Comparison of ENCODE assay signal across 15 cellular contexts in the genomic region with DNA sequence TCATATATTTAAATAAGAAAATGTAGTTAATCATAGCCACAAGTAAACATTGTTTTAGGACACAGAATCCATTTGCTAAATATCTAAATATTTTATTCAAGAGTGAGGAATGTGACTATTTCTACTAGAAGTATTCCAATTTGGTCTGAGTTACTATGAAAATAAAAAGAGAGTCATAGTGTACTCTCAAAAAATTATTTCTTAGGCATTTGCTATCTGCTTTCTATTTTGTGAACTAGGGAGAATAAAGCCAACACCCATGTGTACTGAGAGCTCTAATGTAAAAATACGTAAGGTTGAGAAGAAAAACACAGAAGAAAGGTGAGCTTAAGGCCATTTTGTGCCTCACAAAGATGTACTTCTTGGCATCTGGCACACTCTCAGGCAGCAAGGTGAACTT. TPM values are rescaled to one million over a fixed set of nuclear protein-coding genes. Genes with fewer than 3 reads are reported as not detected.
A peak's percentile ranks its signal among the peaks of the same experiment; 100 is the strongest.
DNase-seq lines count a peak whose midpoint lies in the region; ATAC-seq and TF ChIP-seq lines count a peak whose summit lies in the region.
"Had no signal": no experiment of that assay in that cellular context is flagged by ENCODE, and none has a peak within 500 bp of the region (broad histone marks: within the 10 kb centered on the region; RNA-seq: fewer than 3 reads in every experiment).

No MANE protein-coding gene starts in this region.

- intact Hi-C loops in cardiac septum (cut with DNase I), result no loop called here

- no peaks in the 10 kb centered on the region for H3K27me3 ChIP-seq in right atrium auricular region
- H3K27me3 ChIP-seq in skeletal muscle satellite cell (ENCODE audit: control insufficient read depth, insufficient read depth, low read length), result no peaks in the 10 kb centered on the region
- H3K27me3 ChIP-seq in Karpas-422 (ENCODE audit: low read length), result no peaks in the 10 kb centered on the region
- H3K27me3 ChIP-seq: BE2C had no signal

- H3K9me2 ChIP-seq in Karpas-422 (replicated peaks; ENCODE audit: insufficient read depth, low read length), result no peaks in the 10 kb centered on the region

- H4K20me1 ChIP-seq in Karpas-422 (ENCODE audit: insufficient read depth, low read depth, low read length), result no peaks in the 10 kb centered on the region

- H3K4me1 ChIP-seq in right atrium auricular region (peaks cover 0 to 9% of the 10 kb centered on the region in 2 donors), skeletal muscle satellite cell (ENCODE audit: control insufficient read depth, insufficient read depth, low read length) (peaks cover 35% of the 10 kb centered on the region), Karpas-422 (ENCODE audit: low read length) (no peaks in the 10 kb centered on the region)
- H3K4me1 ChIP-seq: BE2C had no signal

- H3K27ac Mint-ChIP-seq in chondrocyte (ENCODE audit: unreplicated experiment), result peak overlapping the region; percentile 76
- H3K27ac Mint-ChIP-seq: CD4-positive, alpha-beta memory T cell had no signal

- no peak for TF ChIP-seq CTCF in right atrium auricular region (IDR thresholded peaks at IDR 0.05)
- TF ChIP-seq CTCF in chondrocyte (IDR thresholded peaks at IDR 0.05), result no peak

- H3K4me2 ChIP-seq in skeletal muscle satellite cell (ENCODE audit: low read length) (peak overlapping the region; percentile 46), Karpas-422 (ENCODE audit: low read depth, low read length, poor library complexity, severe bottlenecking) (no peak overlapping the region)

- H3K9me3 ChIP-seq in right atrium auricular region (no peaks in the 10 kb centered on the region), skeletal muscle satellite cell (replicated peaks; ENCODE audit: low read length) (no peaks in the 10 kb centered on the region), Karpas-422 (ENCODE audit: low read length) (peaks cover 13% of the 10 kb centered on the region)
- H3K9me3 ChIP-seq: BE2C had no signal

- H3K4me1 Mint-ChIP-seq in chondrocyte (ENCODE audit: low read depth), result peaks cover 6% of the 10 kb centered on the region

- ATAC-seq in GM19328 (IDR thresholded peaks at IDR 0.05; ENCODE audit: unreplicated experiment), result no peak
- ATAC-seq: HCT116, HepG2 had no signal

- H3K27ac ChIP-seq in right atrium auricular region (peak overlapping the region; percentile 24 to 52), Karpas-422 (ENCODE audit: low read length) (no peak overlapping the region)
- H3K27ac ChIP-seq: C4-2B, GM23248 had no signal

- peak overlapping the region; percentile 49 for H3K9ac ChIP-seq in skeletal muscle satellite cell (ENCODE audit: low read depth, low read length)
- no peak overlapping the region for H3K9ac ChIP-seq in Karpas-422 (ENCODE audit: low read length)
- H3K9ac ChIP-seq: GM23248 had no signal

- H3K27me3 Mint-ChIP-seq in chondrocyte (ENCODE audit: low read depth), result no peaks in the 10 kb centered on the region
- H3K27me3 Mint-ChIP-seq: CD4-positive, alpha-beta memory T cell had no signal

- H3K36me3 ChIP-seq in right atrium auricular region, result no peaks in the 10 kb centered on the region
- H3K36me3 ChIP-seq in skeletal muscle satellite cell (ENCODE audit: insufficient read depth, low read length), result no peaks in the 10 kb centered on the region
- H3K36me3 ChIP-seq in Karpas-422 (ENCODE audit: insufficient read depth, low read length), result no peaks in the 10 kb centered on the region
- H3K36me3 ChIP-seq: BE2C had no signal

- H3K36me3 Mint-ChIP-seq in chondrocyte (ENCODE audit: low read depth), result no peaks in the 10 kb centered on the region
- H3K36me3 Mint-ChIP-seq: CD4-positive, alpha-beta memory T cell had no signal

- H2AFZ ChIP-seq in Karpas-422 (ENCODE audit: low read length), result no peak overlapping the region
- H2AFZ ChIP-seq: GM23248 had no signal

- no peak for DNase-seq in right atrium auricular region (ENCODE audit: low spot score)
- no peak for DNase-seq in cardiac septum (ENCODE audit: low spot score)
- DNase-seq in chondrocyte (ENCODE audit: low spot score), result no peak
- DNase-seq in Karpas-422, result no peak
- DNase-seq in NCI-H146 (lab: John Stamatoyannopoulos, UW), result no peak
- DNase-seq: BE2C; CD4-positive, alpha-beta memory T cell; DMS79; GM23248 had no signal

- no peak overlapping the region for H3K4me3 Mint-ChIP-seq in chondrocyte (ENCODE audit: unreplicated experiment)
- H3K4me3 Mint-ChIP-seq: CD4-positive, alpha-beta memory T cell had no signal

- H3K79me2 ChIP-seq in Karpas-422 (ENCODE audit: low read length), result no peaks in the 10 kb centered on the region

- no peaks in the 10 kb centered on the region for H3K9me3 Mint-ChIP-seq in chondrocyte (ENCODE audit: low read depth)

- H3K4me3 ChIP-seq in right atrium auricular region (no peak overlapping the region), skeletal muscle satellite cell (ENCODE audit: low read length) (no peak overlapping the region), Karpas-422 (ENCODE audit: low read length) (no peak overlapping the region)
- H3K4me3 ChIP-seq: GM12878, GM23248 had no signal

RNA-seq across cellular contexts. Expression of gene PRTFDC1, which starts 38.3 kb away (rescaled TPM):
- total RNA-seq in right atrium auricular region (1 to 10 TPM; 4.0 to 5.6 TPM), cardiac septum (5.0 TPM), chondrocyte (5.9 to 13.1 TPM (median 10.1 TPM) in 3 replicates)
- total RNA-seq in skeletal muscle satellite cell (2012; rRNA removed), result 4.2 and 8.1 TPM in 2 replicates
- total RNA-seq in Karpas-422 (2014; rRNA removed; shearing (Covaris generic); ENCODE audit: low replicate concordance), result not detected in 2 replicates
- total RNA-seq: HepG2 had no signal
